Comparison of ENCODE assay signal across 1 cellular context in genomic region chr22:30607939-30608338, GRCh38.
TF ChIP-seq lines count a peak whose summit lies in the region.

No MANE protein-coding gene starts in this region.

TF ChIP-seq in endothelial cell of umbilical vein, 7 proteins besides CTCF, POLR2A, EP300 and RAD21:
- TF ChIP-seq, protein P1, sequence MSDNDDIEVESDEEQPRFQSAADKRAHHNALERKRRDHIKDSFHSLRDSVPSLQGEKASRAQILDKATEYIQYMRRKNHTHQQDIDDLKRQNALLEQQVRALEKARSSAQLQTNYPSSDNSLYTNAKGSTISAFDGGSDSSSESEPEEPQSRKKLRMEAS (IDR thresholded peaks at IDR 0.05; ENCODE audit: insufficient read depth, insufficient read length) = no peak
- TF ChIP-seq JUN (IDR thresholded peaks at IDR 0.05; ENCODE audit: borderline replicate concordance, insufficient read depth, insufficient read length, low read depth) (no peak), EZH2 (IDR thresholded peaks at IDR 0.05; ENCODE audit: borderline replicate concordance, low read depth, low read length, severe bottlenecking) (no peak), POLR2AphosphoS5 (IDR thresholded peaks at IDR 0.05; ENCODE audit: insufficient read depth, low read depth, low read length) (no peak), FOS (IDR thresholded peaks at IDR 0.05; ENCODE audit: borderline replicate concordance, insufficient read depth, low read length) (no peak), GATA2 (IDR thresholded peaks at IDR 0.05; ENCODE audit: insufficient read depth, insufficient read length, low read depth, low read length) (no peak), MYC (IDR thresholded peaks at IDR 0.05; ENCODE audit: low read depth, low read length) (no peak)
